Comparison of ENCODE assay signal across 9 cellular contexts in genomic region chr3:58025824-58026579, GRCh38.
DNase-seq lines count a peak whose midpoint lies in the region; ATAC-seq and TF ChIP-seq lines count a peak whose summit lies in the region.
"Had no signal": no experiment of that assay in that cellular context is flagged by ENCODE, and none has a peak within 500 bp of the region (broad histone marks: within the 10 kb centered on the region; RNA-seq: fewer than 3 reads in every experiment).

No MANE protein-coding gene starts in this region.

- H3K27ac ChIP-seq in HUES6 (ENCODE audit: low read depth, low read length) = 0 out of 2 replicates have a peak overlapping the region, but pooled peaks have one; percentile 13
- peak overlapping the region in 15 of 21 experiments; percentile 5 to 77 (median 58) for H3K27ac ChIP-seq in skin epidermis

- H3K4me3 ChIP-seq in HUES6 (ENCODE audit: low read depth, low read length) (no peak overlapping the region), fibroblast of pulmonary artery (replicated peaks; ENCODE audit: low read depth, low read length) (no peak overlapping the region), skin epidermis (no peak overlapping the region)

- no peaks in the 10 kb centered on the region for H3K9me3 ChIP-seq in HUES6 (ENCODE audit: control insufficient read depth, insufficient read depth, low read depth, low read length)

- ATAC-seq in GM18502 (IDR thresholded peaks at IDR 0.05; ENCODE audit: poor library complexity, unreplicated experiment) (no peak), GM19351 (IDR thresholded peaks at IDR 0.05; ENCODE audit: unreplicated experiment) (no peak), HG02798 (IDR thresholded peaks at IDR 0.05; ENCODE audit: poor library complexity, unreplicated experiment) (no peak)

- DNase-seq in NCI-H82 treated with DMSO at 0.1 percent for 48 hours (lab: John Stamatoyannopoulos, UW; ENCODE audit: unreplicated experiment) (peak; percentile 10), fibroblast of pulmonary artery (ENCODE audit: low read depth) (peak; percentile 73), NOMO-1 (lab: John Stamatoyannopoulos, UW; ENCODE audit: unreplicated experiment in 2 of 2) (no peak)
- DNase-seq: naive B cell had no signal

- no peaks in the 10 kb centered on the region for H3K27me3 ChIP-seq in HUES6 (ENCODE audit: control insufficient read depth, insufficient read depth, low read length)

- no peak for TF ChIP-seq CTCF in fibroblast of pulmonary artery (IDR thresholded peaks at IDR 0.05; ENCODE audit: low read length, missing control alignments)

- H3K4me1 ChIP-seq in HUES6 (ENCODE audit: control insufficient read depth, insufficient read depth, low read length) = peaks cover 67% of the 10 kb centered on the region

- H3K36me3 ChIP-seq in HUES6 (ENCODE audit: control insufficient read depth, insufficient read depth, low read length) = no peaks in the 10 kb centered on the region

- no peak overlapping the region for H3K9ac ChIP-seq in HUES6 (ENCODE audit: low read length)

Comparison
In these comparisons a context has a peak if more than half of its experiments do, and no peak if none do; other contexts are left out.
1. DNase-seq: peak in NCI-H82 treated with DMSO at 0.1 percent for 48 hours (single experiment) and fibroblast of pulmonary artery (single experiment); none in NOMO-1 (0 of 2).